13 cellular contexts compared by ENCODE assay signal in the genomic region with DNA sequence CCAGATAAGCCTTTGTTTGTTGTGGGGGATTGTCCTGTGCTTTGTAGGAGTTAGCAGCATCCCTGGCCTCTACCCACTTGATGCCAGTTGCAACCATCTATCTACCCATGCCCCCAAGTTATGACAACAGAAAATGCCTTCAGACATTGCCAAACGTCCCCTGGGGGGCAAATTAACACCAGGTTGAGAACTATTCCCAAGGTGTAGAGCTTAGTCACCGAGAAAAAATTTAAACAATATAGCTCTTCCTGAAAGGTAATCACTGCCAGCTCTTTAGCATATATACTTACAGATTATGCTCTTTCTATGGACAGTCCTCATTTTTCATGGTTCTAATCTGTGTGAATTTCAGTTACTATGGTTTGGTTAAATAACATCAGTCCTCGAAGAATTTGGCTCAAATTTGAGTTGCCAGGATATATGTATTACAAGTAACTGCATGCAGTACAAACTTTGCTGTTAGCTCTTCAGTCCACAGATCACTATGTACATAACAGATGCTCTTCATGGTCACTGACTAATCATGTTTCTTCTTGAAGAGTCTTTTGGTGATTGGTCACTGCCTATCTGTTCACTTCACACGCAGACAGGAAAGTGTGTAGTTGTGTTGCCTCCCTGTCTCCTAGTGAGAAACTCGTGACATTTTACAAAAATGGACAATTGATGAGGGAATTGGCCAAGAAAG. TPM values are rescaled to one million over a fixed set of nuclear protein-coding genes. Genes with fewer than 3 reads are reported as not detected.
DNase-seq lines count a peak whose midpoint lies in the region; ATAC-seq and TF ChIP-seq lines count a peak whose summit lies in the region.
"Had no signal": no experiment of that assay in that cellular context is flagged by ENCODE, and none has a peak within 500 bp of the region (broad histone marks: within the 10 kb centered on the region; RNA-seq: fewer than 3 reads in every experiment).

No MANE protein-coding gene starts in this region.

- TF ChIP-seq CTCF in natural killer cell (IDR thresholded peaks at IDR 0.05): no peak

- H3K4me1 Mint-ChIP-seq in CD8-positive, alpha-beta memory T cell: peaks cover 86 to 97% (median 91%) of the 10 kb centered on the region in 3 donors
- H3K4me1 Mint-ChIP-seq in central memory CD8-positive, alpha-beta T cell: peaks cover 87% of the 10 kb centered on the region
- H3K4me1 Mint-ChIP-seq in natural killer cell: peaks cover 81 to 90% of the 10 kb centered on the region in 2 donors

- H3K4me3 Mint-ChIP-seq in CD8-positive, alpha-beta memory T cell: peak overlapping the region in 1 of 7 donors; percentile 33
- H3K4me3 Mint-ChIP-seq in central memory CD8-positive, alpha-beta T cell: no peak overlapping the region
- H3K4me3 Mint-ChIP-seq in natural killer cell: no peak overlapping the region
- H3K4me3 Mint-ChIP-seq: activated CD4-positive, alpha-beta memory T cell treated with anti-CD3 and anti-CD28 coated beads, Interleukin-2, amount 10 ng/mL, durations not matched to agents 7 days and 5 days; activated naive CD4-positive, alpha-beta T cell treated with anti-CD3 and anti-CD28 coated beads, Interleukin-2, amount 50 U/mL, for 24 hours; dendritic cell treated with granulocyte-macrophage colony-stimulating factor and Interleukin-4, amounts not matched to agents 40 ng/mL and 50 ng/mL, for 4 days had no signal

- H3K36me3 ChIP-seq in CD8-positive, alpha-beta memory T cell (ENCODE audit: insufficient read depth, low read length): no peaks in the 10 kb centered on the region

- CTCF ChIA-PET in CD8-positive, alpha-beta memory T cell (lab: Charles Lee): interaction anchor here (0.9 to 1.8 kb wide), 6 partner anchors 10 to 203 kb away, joined by 3 to 8 read pairs (median 4); no protein-coding TSS in a partner anchor

- peaks cover 0 to 1% of the 10 kb centered on the region in 2 donors for H3K27me3 Mint-ChIP-seq in CD8-positive, alpha-beta memory T cell
- no peaks in the 10 kb centered on the region for H3K27me3 Mint-ChIP-seq in central memory CD8-positive, alpha-beta T cell
- no peaks in the 10 kb centered on the region for H3K27me3 Mint-ChIP-seq in natural killer cell (ENCODE audit: low read depth in 2 of 2)
- H3K27me3 Mint-ChIP-seq: activated CD4-positive, alpha-beta memory T cell treated with anti-CD3 and anti-CD28 coated beads, Interleukin-2, amount 10 ng/mL, durations not matched to agents 7 days and 5 days; activated naive CD4-positive, alpha-beta T cell treated with anti-CD3 and anti-CD28 coated beads, Interleukin-2, amount 50 U/mL, for 24 hours; dendritic cell treated with granulocyte-macrophage colony-stimulating factor and Interleukin-4, amounts not matched to agents 40 ng/mL and 50 ng/mL, for 4 days had no signal

- intact Hi-C loops in natural killer cell (cut with micrococcal nuclease): loop anchor here (5.0 kb wide), 1 partner anchor 212 kb away; the partner anchor contains the start of gene FCMR

- H3K9me3 ChIP-seq in CD8-positive, alpha-beta memory T cell (ENCODE audit: low read length): no peaks in the 10 kb centered on the region

- H3K36me3 Mint-ChIP-seq in CD8-positive, alpha-beta memory T cell: peaks cover 0 to 4% (median 0%) of the 10 kb centered on the region in 3 donors
- H3K36me3 Mint-ChIP-seq in central memory CD8-positive, alpha-beta T cell (ENCODE audit: insufficient read depth): peaks cover 14% of the 10 kb centered on the region
- no peaks in the 10 kb centered on the region for H3K36me3 Mint-ChIP-seq in natural killer cell

- no peak overlapping the region for H3K4me3 ChIP-seq in CD8-positive, alpha-beta memory T cell (ENCODE audit: low read length)

- POLR2A ChIA-PET in CD8-positive, alpha-beta memory T cell (lab: Charles Lee): no interaction called here

- no peak for ATAC-seq in central memory CD8-positive, alpha-beta T cell (replicated peaks; ENCODE audit: extremely low read depth, poor library complexity, severe bottlenecking)
- no peak for ATAC-seq in natural killer cell
- ATAC-seq in GM18520 (IDR thresholded peaks at IDR 0.05; ENCODE audit: unreplicated experiment): no peak
- no peak for ATAC-seq in left lobe of liver

- H3K4me1 ChIP-seq in CD8-positive, alpha-beta memory T cell (ENCODE audit: insufficient read depth, low read length): peaks cover 74% of the 10 kb centered on the region

- no peak for DNase-seq in CD8-positive, alpha-beta memory T cell
- DNase-seq in HT1080 (ENCODE audit: low read depth) (peak; percentile 49), natural killer cell (no peak), left lobe of liver (ENCODE audit: low spot score) (no peak)
- no peak for DNase-seq in central memory CD8-positive, alpha-beta T cell (ENCODE audit: low spot score in 2 of 2)
- no peak for DNase-seq in activated CD8-positive, alpha-beta memory T cell treated with anti-CD3 and anti-CD28 coated beads for 24 hours
- DNase-seq: activated CD4-positive, alpha-beta memory T cell treated with anti-CD3 and anti-CD28 coated beads, Interleukin-2, amount 10 ng/mL, durations not matched to agents 7 days and 5 days; KBM-7; NCI-H1694 treated with DMSO at 0.1 percent for 48 hours; posterior cingulate gyrus had no signal

- H3K27me3 ChIP-seq in CD8-positive, alpha-beta memory T cell (ENCODE audit: insufficient read depth, low read length, poor library complexity, severe bottlenecking): no peaks in the 10 kb centered on the region

- no peak overlapping the region for H3K27ac ChIP-seq in CD8-positive, alpha-beta memory T cell (ENCODE audit: low read depth, low read length)

- H3K9me3 Mint-ChIP-seq in CD8-positive, alpha-beta memory T cell: no peaks in the 10 kb centered on the region
- H3K9me3 Mint-ChIP-seq in central memory CD8-positive, alpha-beta T cell: no peaks in the 10 kb centered on the region
- no peaks in the 10 kb centered on the region for H3K9me3 Mint-ChIP-seq in natural killer cell
- H3K9me3 Mint-ChIP-seq: activated CD4-positive, alpha-beta memory T cell treated with anti-CD3 and anti-CD28 coated beads, Interleukin-2, amount 10 ng/mL, durations not matched to agents 7 days and 5 days; activated naive CD4-positive, alpha-beta T cell treated with anti-CD3 and anti-CD28 coated beads, Interleukin-2, amount 50 U/mL, for 24 hours; dendritic cell treated with granulocyte-macrophage colony-stimulating factor and Interleukin-4, amounts not matched to agents 40 ng/mL and 50 ng/mL, for 4 days had no signal

- peak overlapping the region in 7 of 8 donors; percentile 16 to 72 (median 28) for H3K27ac Mint-ChIP-seq in CD8-positive, alpha-beta memory T cell
- H3K27ac Mint-ChIP-seq in central memory CD8-positive, alpha-beta T cell (ENCODE audit: low read depth): peak overlapping the region; percentile 52
- H3K27ac Mint-ChIP-seq in natural killer cell: peak overlapping the region; percentile 35 to 47
- H3K27ac Mint-ChIP-seq: activated CD4-positive, alpha-beta memory T cell treated with anti-CD3 and anti-CD28 coated beads, Interleukin-2, amount 10 ng/mL, durations not matched to agents 7 days and 5 days; dendritic cell treated with granulocyte-macrophage colony-stimulating factor and Interleukin-4, amounts not matched to agents 40 ng/mL and 50 ng/mL, for 4 days had no signal

RNA-seq across cellular contexts. Expression of gene MAPKAPK2, which starts 25.2 kb away (rescaled TPM):
- total RNA-seq in CD8-positive, alpha-beta memory T cell: 10 to 100 TPM; 78.4 to 79.1 TPM
- 5.0 TPM for polyA plus RNA-seq in CD8-positive, alpha-beta memory T cell
- 41.7 and 51.1 TPM in 2 replicates for total RNA-seq in HT1080 (2014; rRNA removed; shearing (Covaris generic))
- 52.6 and 58.3 TPM in 2 replicates for polyA plus RNA-seq in HT1080 (2015; cell fraction: cytosol; rRNA removed)
- polyA plus RNA-seq in HT1080 (2015; cell fraction: nucleus; rRNA removed): 50.6 and 51.9 TPM in 2 replicates
- total RNA-seq in natural killer cell (100 to 1,000 TPM; 137 to 197 (median 178) TPM), left lobe of liver (41.0 TPM)
